Comparison of ENCODE assay signal across 11 cellular contexts in genomic region chr5:73694089-73694488, GRCh38.
DNase-seq lines count a peak whose midpoint lies in the region; ATAC-seq and TF ChIP-seq lines count a peak whose summit lies in the region.
"Had no signal": no experiment of that assay in that cellular context is flagged by ENCODE, and none has a peak within 500 bp of the region (broad histone marks: within the 10 kb centered on the region; RNA-seq: fewer than 3 reads in every experiment).

No MANE protein-coding gene starts in this region.

- peaks cover 16% of the 10 kb centered on the region for H3K4me1 Mint-ChIP-seq in activated naive CD8-positive, alpha-beta T cell treated with anti-CD3 and anti-CD28 coated beads, Interleukin-2, amount 10 ng/mL, durations not matched to agents 7 days and 5 days

- no peaks in the 10 kb centered on the region for H3K36me3 ChIP-seq in GM06990 (ENCODE audit: control insufficient read depth, insufficient read depth, low read length)
- H3K36me3 ChIP-seq: cardiac muscle cell had no signal

- H3K27ac ChIP-seq in foreskin keratinocyte = no peak overlapping the region
- H3K27ac ChIP-seq: cardiac muscle cell had no signal

- DNase-seq in GM06990 (ENCODE audit: extremely low read depth, insufficient read length) (peak; percentile 33), foreskin keratinocyte (no peak), glomerular visceral epithelial cell (ENCODE audit: extremely low spot score) (no peak), left lobe of liver (ENCODE audit: low spot score) (no peak)
- DNase-seq in activated naive CD8-positive, alpha-beta T cell treated with anti-CD3 and anti-CD28 coated beads, Interleukin-2, amount 10 ng/mL, durations not matched to agents 7 days and 5 days = no peak
- DNase-seq in effector CD8-positive, alpha-beta T cell (lab: John Stamatoyannopoulos, UW) = no peak
- DNase-seq: NCI-H510A treated with DMSO at 0.1 percent for 48 hours had no signal

- ATAC-seq in GM19372 (IDR thresholded peaks at IDR 0.05; ENCODE audit: low read depth, unreplicated experiment) = peak; percentile 67
- peak; percentile 77 for ATAC-seq in HG03064 (IDR thresholded peaks at IDR 0.05; ENCODE audit: low read depth, unreplicated experiment)
- ATAC-seq in activated naive CD8-positive, alpha-beta T cell treated with anti-CD3 and anti-CD28 coated beads, Interleukin-2, amount 10 ng/mL, durations not matched to agents 7 days and 5 days (ENCODE audit: low read depth) = peak; percentile 66
- ATAC-seq in foreskin keratinocyte = no peak
- ATAC-seq in left lobe of liver = no peak

- H3K9me3 Mint-ChIP-seq in activated naive CD8-positive, alpha-beta T cell treated with anti-CD3 and anti-CD28 coated beads, Interleukin-2, amount 10 ng/mL, durations not matched to agents 7 days and 5 days = no peaks in the 10 kb centered on the region
- H3K9me3 Mint-ChIP-seq: WTC11 had no signal

- H3K27ac Mint-ChIP-seq in activated naive CD8-positive, alpha-beta T cell treated with anti-CD3 and anti-CD28 coated beads, Interleukin-2, amount 10 ng/mL, durations not matched to agents 7 days and 5 days = no peak overlapping the region
- H3K27ac Mint-ChIP-seq: WTC11 had no signal

- POLR2A ChIA-PET in activated naive CD8-positive, alpha-beta T cell treated with anti-CD3 and anti-CD28 coated beads, Interleukin-2, amount 10 ng/mL, durations not matched to agents 7 days and 5 days (lab: Charles Lee) = no interaction called here

- peaks cover 38% of the 10 kb centered on the region for H3K4me1 ChIP-seq in foreskin keratinocyte

- H3K27me3 Mint-ChIP-seq in activated naive CD8-positive, alpha-beta T cell treated with anti-CD3 and anti-CD28 coated beads, Interleukin-2, amount 10 ng/mL, durations not matched to agents 7 days and 5 days = peaks cover 27% of the 10 kb centered on the region

- no peak for TF ChIP-seq CTCF in GM06990 (IDR thresholded peaks at IDR 0.05; ENCODE audit: insufficient read depth, low read length, poor library complexity, severe bottlenecking)
- TF ChIP-seq CTCF in foreskin keratinocyte (conservative IDR thresholded peaks at IDR 0.05) = no peak

- H3K4me3 ChIP-seq in GM06990 (replicated peaks; ENCODE audit: low read depth, low read length) = no peak overlapping the region
- H3K4me3 ChIP-seq: cardiac muscle cell had no signal

- H3K36me3 Mint-ChIP-seq in activated naive CD8-positive, alpha-beta T cell treated with anti-CD3 and anti-CD28 coated beads, Interleukin-2, amount 10 ng/mL, durations not matched to agents 7 days and 5 days = no peaks in the 10 kb centered on the region
- H3K36me3 Mint-ChIP-seq: WTC11 had no signal

- no peak overlapping the region for H3K4me3 Mint-ChIP-seq in activated naive CD8-positive, alpha-beta T cell treated with anti-CD3 and anti-CD28 coated beads, Interleukin-2, amount 10 ng/mL, durations not matched to agents 7 days and 5 days
- H3K4me3 Mint-ChIP-seq: WTC11 had no signal

- H3K27me3 ChIP-seq in GM06990 (replicated peaks; ENCODE audit: control insufficient read depth, insufficient read depth, low read length) (no peaks in the 10 kb centered on the region), foreskin keratinocyte (no peaks in the 10 kb centered on the region)

Comparison
In these comparisons a context has a peak if more than half of its experiments do, and no peak if none do; other contexts are left out.
1. ATAC-seq: peak in GM19372 (single experiment), HG03064 (single experiment) and activated naive CD8-positive, alpha-beta T cell treated with anti-CD3 and anti-CD28 coated beads, Interleukin-2, amount 10 ng/mL, durations not matched to agents 7 days and 5 days (single experiment); none in foreskin keratinocyte (single experiment) and left lobe of liver (single experiment).